Comparison of ENCODE assay signal across 11 cellular contexts in genomic region chr21:34844924-34845238, GRCh38.
DNase-seq lines count a peak whose midpoint lies in the region; ATAC-seq and TF ChIP-seq lines count a peak whose summit lies in the region.
"Had no signal": no experiment of that assay in that cellular context is flagged by ENCODE, and none has a peak within 500 bp of the region (broad histone marks: within the 10 kb centered on the region; RNA-seq: fewer than 3 reads in every experiment).

No MANE protein-coding gene starts in this region.

- H3K4me1 ChIP-seq in Peyer's patch (peaks cover 0 to 24% (median 12%) of the 10 kb centered on the region in 4 donors), transverse colon (peaks cover 6 to 35% (median 26%) of the 10 kb centered on the region in 4 donors)

- no peak for DNase-seq in activated naive CD4-positive, alpha-beta T cell treated with anti-CD3 and anti-CD28 coated beads, Interleukin-2, amount 50 U/mL, for 16 hours
- DNase-seq in Peyer's patch, result no peak
- peak; percentile 47 for DNase-seq in left kidney (ENCODE audit: low read depth, low spot score)
- no peak for DNase-seq in transverse colon
- no peak for DNase-seq in GM13977 (ENCODE audit: low spot score)
- DNase-seq: activated T-cell treated with anti-CD3 and anti-CD28 coated beads, Interleukin-2, amount 50 U/mL, for 4 hours; Karpas-422 had no signal

- ATAC-seq in HG03439 (IDR thresholded peaks at IDR 0.05; ENCODE audit: unreplicated experiment), result no peak
- ATAC-seq in GM21619 (IDR thresholded peaks at IDR 0.05; ENCODE audit: unreplicated experiment), result no peak
- ATAC-seq: activated T-cell treated with anti-CD3 and anti-CD28 coated beads, Interleukin-2, amount 50 U/mL, for 4 hours had no signal

- no peak for TF ChIP-seq EP300 in transverse colon (IDR thresholded peaks at IDR 0.05; ENCODE audit: low read depth)

- H3K4me3 Mint-ChIP-seq in activated naive CD4-positive, alpha-beta T cell treated with anti-CD3 and anti-CD28 coated beads, Interleukin-2, amount 50 U/mL, for 24 hours, result no peak overlapping the region
- H3K4me3 Mint-ChIP-seq: activated T-cell treated with anti-CD3 and anti-CD28 coated beads, Interleukin-2, amount 50 U/mL, for 4 hours had no signal

- H3K9me3 Mint-ChIP-seq in activated naive CD4-positive, alpha-beta T cell treated with anti-CD3 and anti-CD28 coated beads, Interleukin-2, amount 50 U/mL, for 24 hours, result no peaks in the 10 kb centered on the region
- H3K9me3 Mint-ChIP-seq: activated T-cell treated with anti-CD3 and anti-CD28 coated beads, Interleukin-2, amount 50 U/mL, for 4 hours had no signal

- H3K27ac ChIP-seq in Peyer's patch (peak overlapping the region in 3 of 4 donors; percentile 17 to 43 (median 22)), transverse colon (peak overlapping the region; percentile 67 to 76 (median 72))
- H3K27ac ChIP-seq: SJSA1 had no signal

- intact Hi-C loops in transverse colon (cut with DNase I; ENCODE audit: low total_unique reads), result no loop called here

- no peaks in the 10 kb centered on the region for H3K27me3 Mint-ChIP-seq in activated naive CD4-positive, alpha-beta T cell treated with anti-CD3 and anti-CD28 coated beads, Interleukin-2, amount 50 U/mL, for 24 hours

- H3K9me3 ChIP-seq in Peyer's patch (no peaks in the 10 kb centered on the region), transverse colon (no peaks in the 10 kb centered on the region)
- H3K9me3 ChIP-seq: SJSA1 had no signal

- H3K36me3 ChIP-seq in Peyer's patch, result peaks cover 0 to 7% (median 0%) of the 10 kb centered on the region in 3 donors
- no peaks in the 10 kb centered on the region for H3K36me3 ChIP-seq in transverse colon

- peaks cover 26% of the 10 kb centered on the region for H3K4me1 Mint-ChIP-seq in activated naive CD4-positive, alpha-beta T cell treated with anti-CD3 and anti-CD28 coated beads, Interleukin-2, amount 50 U/mL, for 24 hours

- no peak for TF ChIP-seq CTCF in Peyer's patch (IDR thresholded peaks at IDR 0.05)
- no peak for TF ChIP-seq CTCF in transverse colon (IDR thresholded peaks at IDR 0.05)
- TF ChIP-seq CTCF in GM13977 (IDR thresholded peaks at IDR 0.05; ENCODE audit: extremely low read depth, insufficient read depth, missing control alignments), result no peak

- TF ChIP-seq POLR2A in Peyer's patch (IDR thresholded peaks at IDR 0.05) (no peak), transverse colon (IDR thresholded peaks at IDR 0.05) (no peak)

- 33% methylated on average over 4 of the region's 4 CpGs; no CpG with 5 or more reads in 1 of the 2 donors for WGBS in transverse colon (ENCODE audit: low coverage in 1 of 2), 2 donors

- H3K4me3 ChIP-seq in Peyer's patch (no peak overlapping the region), transverse colon (no peak overlapping the region)
- H3K4me3 ChIP-seq: SJSA1 had no signal

- H3K36me3 Mint-ChIP-seq in activated naive CD4-positive, alpha-beta T cell treated with anti-CD3 and anti-CD28 coated beads, Interleukin-2, amount 50 U/mL, for 24 hours, result peaks cover 5% of the 10 kb centered on the region

- in situ Hi-C loops in transverse colon (cut with MboI; ENCODE audit: low pct_ligation_motif_present in 1 of 4, low pct_unique_long_range_greater_than_20kb in 1 of 4, low sequenced_read_pairs in 3 of 4), result no loop called here
- in situ Hi-C loops in GM13977 (cut with MboI; ENCODE audit: low pct_unique_long_range_greater_than_20kb, low sequenced_read_pairs, unreplicated experiment), result no loop called here

- no peaks in the 10 kb centered on the region for H3K27me3 ChIP-seq in Peyer's patch
- no peaks in the 10 kb centered on the region for H3K27me3 ChIP-seq in transverse colon
- H3K27me3 ChIP-seq: SJSA1 had no signal

- peak overlapping the region; percentile 47 for H3K27ac Mint-ChIP-seq in activated naive CD4-positive, alpha-beta T cell treated with anti-CD3 and anti-CD28 coated beads, Interleukin-2, amount 50 U/mL, for 24 hours
